In genomic region chr21:44337941-44338895, GRCh38 we compare ENCODE assay signal across 1 cellular context.
TF ChIP-seq lines count a peak whose summit lies in the region.

No MANE protein-coding gene starts in this region.

TF ChIP-seq in IMR-90, 13 proteins besides CTCF, POLR2A, EP300 and RAD21 (continued from another document):
- TF ChIP-seq USF2 (IDR thresholded peaks at IDR 0.05; ENCODE audit: low read depth, low read length) (no peak), MXI1 (IDR thresholded peaks at IDR 0.05; ENCODE audit: borderline replicate concordance, low read depth, low read length) (no peak), BHLHE40 (IDR thresholded peaks at IDR 0.05; ENCODE audit: low read depth, low read length) (no peak), ELK1 (IDR thresholded peaks at IDR 0.05; ENCODE audit: borderline replicate concordance, low read depth, low read length) (no peak), SMC3 (IDR thresholded peaks at IDR 0.05; ENCODE audit: low read depth, low read length) (no peak), MAFK (IDR thresholded peaks at IDR 0.05; ENCODE audit: low read depth, low read length) (no peak)
